13 cellular contexts compared by ENCODE assay signal in genomic region chr10:48406204-48406603, GRCh38.
DNase-seq lines count a peak whose midpoint lies in the region; ATAC-seq and TF ChIP-seq lines count a peak whose summit lies in the region.
"Had no signal": no experiment of that assay in that cellular context is flagged by ENCODE, and none has a peak within 500 bp of the region (broad histone marks: within the 10 kb centered on the region; RNA-seq: fewer than 3 reads in every experiment).

No MANE protein-coding gene starts in this region.

- no peak for TF ChIP-seq CTCF in GM23338 (conservative IDR thresholded peaks at IDR 0.05; ENCODE audit: low read depth in 2 of 2)
- no peak for TF ChIP-seq CTCF in RWPE1 (conservative IDR thresholded peaks at IDR 0.05; ENCODE audit: low read depth)
- TF ChIP-seq CTCF in fibroblast of lung (conservative IDR thresholded peaks at IDR 0.05 in 1 of 2, IDR thresholded peaks at IDR 0.05 in 1 of 2; ENCODE audit: low read depth in 1 of 2, low read length in 2 of 2) = no peak
- TF ChIP-seq CTCF in mesothelial cell of epicardium (IDR thresholded peaks at IDR 0.05; ENCODE audit: unreplicated experiment) = no peak

- H4K20me1 ChIP-seq in GM23338 (replicated peaks; ENCODE audit: insufficient read depth) (peaks cover under 1% of the 10 kb centered on the region; the same call in 1 of the 2 replicates), fibroblast of lung (ENCODE audit: control insufficient read depth, extremely low read depth, insufficient read depth, low read length) (no peaks in the 10 kb centered on the region)

- H3K4me1 ChIP-seq in GM23338 (ENCODE audit: insufficient read depth) (no peaks in the 10 kb centered on the region), fibroblast of lung (ENCODE audit: control insufficient read depth, extremely low read depth, insufficient read depth, low read length) (no peaks in the 10 kb centered on the region), subcutaneous abdominal adipose tissue (ENCODE audit: control insufficient read depth in 5 of 5, insufficient read depth in 5 of 5, low read length in 5 of 5) (peaks cover 0 to 17% (median 8%) of the 10 kb centered on the region in 5 donors)
- H3K4me1 ChIP-seq: gastrocnemius medialis, testis had no signal

- H3K4me3 Mint-ChIP-seq in GM23338 (no peak overlapping the region), mesothelial cell of epicardium (no peak overlapping the region)

- H3K9me3 Mint-ChIP-seq in GM23338 (no peaks in the 10 kb centered on the region), mesothelial cell of epicardium (peaks cover 6% of the 10 kb centered on the region)

- H3K27me3 ChIP-seq in GM23338 (ENCODE audit: insufficient read depth) = no peaks in the 10 kb centered on the region
- H3K27me3 ChIP-seq in fibroblast of lung (ENCODE audit: control insufficient read depth, insufficient read depth, low read length) = no peaks in the 10 kb centered on the region
- no peaks in the 10 kb centered on the region for H3K27me3 ChIP-seq in subcutaneous abdominal adipose tissue (ENCODE audit: control insufficient read depth in 5 of 5, insufficient read depth in 4 of 5, low read length in 5 of 5)
- H3K27me3 ChIP-seq: cardiac muscle cell, gastrocnemius medialis, testis had no signal

- H3K9ac ChIP-seq in fibroblast of lung (ENCODE audit: insufficient read depth, low read length) (no peak overlapping the region), subcutaneous abdominal adipose tissue (ENCODE audit: low read length in 5 of 5) (no peak overlapping the region)

- H3F3A ChIP-seq in GM23338 (replicated peaks; ENCODE audit: low read depth) = no peaks in the 10 kb centered on the region

- H3K27me3 Mint-ChIP-seq in GM23338 (ENCODE audit: insufficient read depth, low read depth, poor library complexity) (peaks cover 3% of the 10 kb centered on the region), mesothelial cell of epicardium (ENCODE audit: low read depth) (no peaks in the 10 kb centered on the region)

- H2AFZ ChIP-seq in GM23338 (no peak overlapping the region), fibroblast of lung (ENCODE audit: low read length) (no peak overlapping the region)

- CTCF ChIA-PET in RWPE1 (lab: Yijun Ruan, JAX) = interaction anchor here (0.6 to 0.9 kb wide), 2 partner anchors 94 to 167 kb away, joined by 3 to 5 read pairs; no protein-coding TSS in a partner anchor

- H3K36me3 ChIP-seq in GM23338 (ENCODE audit: insufficient read depth) (no peaks in the 10 kb centered on the region), fibroblast of lung (ENCODE audit: control insufficient read depth, insufficient read depth, low read length) (no peaks in the 10 kb centered on the region), subcutaneous abdominal adipose tissue (ENCODE audit: control insufficient read depth in 5 of 5, insufficient read depth in 5 of 5, low read length in 5 of 5) (peaks cover 8 to 26% (median 11%) of the 10 kb centered on the region in 5 donors)

- H3K9me3 ChIP-seq in fibroblast of lung (ENCODE audit: control insufficient read depth, insufficient read depth, low read depth, low read length) = no peaks in the 10 kb centered on the region
- no peaks in the 10 kb centered on the region for H3K9me3 ChIP-seq in subcutaneous abdominal adipose tissue (ENCODE audit: control insufficient read depth in 5 of 5, low read length in 5 of 5)
- H3K9me3 ChIP-seq: gastrocnemius medialis, testis had no signal

- H3K27ac Mint-ChIP-seq in GM23338 (peak overlapping the region; percentile 59), mesothelial cell of epicardium (no peak overlapping the region)

- no peak for DNase-seq in GM23338 (ENCODE audit: low spot score)
- DNase-seq in RWPE1 (ENCODE audit: low spot score) = peak; percentile 63
- peak; percentile 19 to 58 for DNase-seq in fibroblast of lung (ENCODE audit: low read depth in 2 of 2)
- no peak for DNase-seq in mesothelial cell of epicardium (ENCODE audit: low spot score in 2 of 2, unreplicated experiment in 2 of 2)
- DNase-seq in NCI-H146 treated with DMSO at 0.1 percent for 48 hours (lab: John Stamatoyannopoulos, UW; ENCODE audit: unreplicated experiment) = no peak
- DNase-seq in substantia nigra (lab: John Stamatoyannopoulos, UW) = no peak
- DNase-seq: activated T-cell treated with anti-CD3 and anti-CD28 coated beads for 4 hours, gastrocnemius medialis, NCI-H1105, testis had no signal

- no peak overlapping the region for H3K4me3 ChIP-seq in GM23338
- H3K4me3 ChIP-seq in fibroblast of lung (replicated peaks in 1 of 4; ENCODE audit: control extremely low read depth in 1 of 4, insufficient read depth in 1 of 4, low read depth in 3 of 4, low read length in 4 of 4) = no peak overlapping the region
- H3K4me3 ChIP-seq in subcutaneous abdominal adipose tissue (ENCODE audit: low read depth in 1 of 5, low read length in 5 of 5) = no peak overlapping the region
- H3K4me3 ChIP-seq: cardiac muscle cell, gastrocnemius medialis, lung, testis had no signal

- no peak overlapping the region for H3K27ac ChIP-seq in GM23338 (ENCODE audit: low read depth)
- H3K27ac ChIP-seq in RWPE1 = no peak overlapping the region
- H3K27ac ChIP-seq in fibroblast of lung (ENCODE audit: insufficient read depth, low read length) = no peak overlapping the region
- peak overlapping the region; percentile 32 for H3K27ac ChIP-seq in subcutaneous abdominal adipose tissue (ENCODE audit: low read depth, low read length)
- H3K27ac ChIP-seq in substantia nigra (ENCODE audit: low read depth, low read length, poor library complexity, severe bottlenecking) = no peak overlapping the region
- H3K27ac ChIP-seq: cardiac muscle cell, gastrocnemius medialis, testis had no signal

- H3K9me2 ChIP-seq in GM23338 (ENCODE audit: insufficient read depth) = no peaks in the 10 kb centered on the region

- H3K4me1 Mint-ChIP-seq in GM23338 = peaks cover 4% of the 10 kb centered on the region; the same call in 2 of the 3 replicates
- H3K4me1 Mint-ChIP-seq in mesothelial cell of epicardium = peaks cover 5% of the 10 kb centered on the region

- peaks cover 16% of the 10 kb centered on the region for H3K36me3 Mint-ChIP-seq in GM23338 (ENCODE audit: low read depth)
- H3K36me3 Mint-ChIP-seq in mesothelial cell of epicardium = peaks cover 25% of the 10 kb centered on the region

- ATAC-seq in GM23338 = peak; percentile 34; the same call in 2 of the 3 replicates
- ATAC-seq: gastrocnemius medialis had no signal

- 0 out of 2 replicates have a peak, but pooled peaks cover 13% of the 10 kb centered on the region for H3K79me2 ChIP-seq in GM23338 (replicated peaks; ENCODE audit: insufficient read depth)
- no peaks in the 10 kb centered on the region for H3K79me2 ChIP-seq in fibroblast of lung (ENCODE audit: control insufficient read depth, insufficient read depth, low read length)

- POLR2A ChIA-PET in RWPE1 (lab: Yijun Ruan, JAX; ENCODE audit: low non-redundant PET) = no interaction called here

- H3K4me2 ChIP-seq in GM23338 (no peak overlapping the region), fibroblast of lung (ENCODE audit: extremely low read depth, insufficient read depth, low read length) (no peak overlapping the region)

TF ChIP-seq in GM23338, 12 proteins besides CTCF, POLR2A, EP300 and RAD21 (continues in another document):
- TF ChIP-seq JUNB (IDR thresholded peaks at IDR 0.05; ENCODE audit: unreplicated experiment) (no peak), ZNF331 (CRISPR knock-in tag; IDR thresholded peaks at IDR 0.05; ENCODE audit: low read depth) (no peak), POLR2AphosphoS5 (IDR thresholded peaks at IDR 0.05; ENCODE audit: low read depth) (no peak)

Comparison
In these comparisons a context has a peak if more than half of its experiments do, and no peak if none do; other contexts are left out.
1. DNase-seq: peak in RWPE1 (single experiment) and fibroblast of lung (2 of 2); none in GM23338 (single experiment), mesothelial cell of epicardium (0 of 2), NCI-H146 treated with DMSO at 0.1 percent for 48 hours (single experiment) and substantia nigra (0 of 49).